In the genomic region with DNA sequence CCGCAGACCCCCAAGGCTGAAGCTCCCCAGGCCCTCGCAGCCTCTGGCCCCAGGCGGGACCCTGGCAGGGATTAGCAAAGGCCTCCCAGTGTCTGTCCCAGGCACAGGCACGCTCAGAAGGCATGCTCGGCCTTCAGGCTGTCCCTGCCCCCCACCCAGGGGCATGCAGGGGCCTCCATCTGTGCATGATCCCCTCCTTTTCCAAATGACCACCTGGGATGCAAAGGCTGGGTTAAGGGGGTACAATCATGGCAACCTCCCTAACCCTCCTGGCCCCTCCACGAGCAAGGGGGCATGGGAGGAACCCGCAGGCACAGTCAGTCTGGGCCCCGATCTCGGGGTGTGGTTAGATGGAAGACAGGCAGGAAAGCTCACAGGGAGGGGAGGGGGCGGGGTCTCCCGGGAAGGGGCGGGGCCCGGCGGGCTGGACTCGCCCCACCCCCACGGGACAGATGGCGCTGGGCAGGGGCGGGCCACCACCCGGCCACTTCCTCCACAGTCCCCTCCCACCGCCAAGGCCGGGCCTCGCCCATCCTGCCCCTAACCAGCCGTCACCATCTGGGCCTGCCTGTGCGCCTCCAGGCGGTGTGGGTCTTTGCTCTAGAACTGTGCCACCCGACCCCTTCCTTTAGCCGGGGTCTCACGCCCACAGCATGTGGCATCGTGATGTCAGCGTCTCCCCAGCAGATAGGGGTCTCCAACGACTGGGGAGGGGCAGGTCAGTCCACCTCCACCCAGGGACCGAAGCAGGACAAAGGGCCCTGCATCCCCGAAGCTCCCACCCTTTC, we compare ENCODE assay signal across 8 cellular contexts. TPM values are rescaled to one million over a fixed set of nuclear protein-coding genes. Genes with fewer than 3 reads are reported as not detected.
DNase-seq lines count a peak whose midpoint lies in the region; ATAC-seq and TF ChIP-seq lines count a peak whose summit lies in the region.

No MANE protein-coding gene starts in this region.

- ATAC-seq in GM19035 (IDR thresholded peaks at IDR 0.05; ENCODE audit: unreplicated experiment): peak; percentile 60
- ATAC-seq in heart right ventricle: peak; percentile 79 to 89 (median 84)
- ATAC-seq in GM19328 (IDR thresholded peaks at IDR 0.05; ENCODE audit: unreplicated experiment): no peak

- WGBS in adipose tissue, 3 donors: 15 to 24% (median 19%) methylated on average over 24 to 33 of the region's 33 CpGs
- WGBS in heart right ventricle, 2 donors: 17 to 20% methylated on average over 30 to 32 of the region's 33 CpGs

- H3K9ac ChIP-seq in rectal smooth muscle tissue (ENCODE audit: low read length): peak overlapping the region; percentile 59

- no peaks in the 10 kb centered on the region for H3K9me3 ChIP-seq in heart right ventricle

- H3K36me3 ChIP-seq in heart right ventricle (peaks cover 0 to 6% (median 0%) of the 10 kb centered on the region in 9 donors), rectal smooth muscle tissue (ENCODE audit: control insufficient read depth, insufficient read depth, low read length) (no peaks in the 10 kb centered on the region)

- peaks cover 26 to 85% (median 68%) of the 10 kb centered on the region in 9 donors for H3K4me1 ChIP-seq in heart right ventricle
- H3K4me1 ChIP-seq in rectal smooth muscle tissue (ENCODE audit: control insufficient read depth, insufficient read depth, low read length): peaks cover 14% of the 10 kb centered on the region

- intact Hi-C loops in heart right ventricle (cut with DNase I): no loop called here

- peak overlapping the region; percentile 21 for H3K27ac ChIP-seq in adipose tissue (ENCODE audit: low read depth, low read length)
- peak overlapping the region; percentile 70 to 97 (median 94) for H3K27ac ChIP-seq in heart right ventricle
- peak overlapping the region; percentile 73 for H3K27ac ChIP-seq in rectal smooth muscle tissue (ENCODE audit: low read depth, low read length)

- no peaks in the 10 kb centered on the region for H3K27me3 ChIP-seq in heart right ventricle
- H3K27me3 ChIP-seq in rectal smooth muscle tissue (ENCODE audit: control insufficient read depth, insufficient read depth, low read length): no peaks in the 10 kb centered on the region

- no peak for TF ChIP-seq CTCF in AG09319 (IDR thresholded peaks at IDR 0.05; ENCODE audit: low read depth, low read length)
- TF ChIP-seq CTCF in heart right ventricle (IDR thresholded peaks at IDR 0.05): peak in 1 of 9 donors; percentile 21

- H3K4me3 ChIP-seq in heart right ventricle (peak overlapping the region in 9 of 10 donors; percentile 44 to 67 (median 59)), rectal smooth muscle tissue (ENCODE audit: low read length) (peak overlapping the region; percentile 69)

- DNase-seq in AG09319 (ENCODE audit: extremely low read depth, low read depth) (peak; percentile 75), HT1080 (ENCODE audit: low read depth) (peak; percentile 81), SKM-1 (lab: John Stamatoyannopoulos, UW; ENCODE audit: unreplicated experiment) (peak; percentile 76), heart right ventricle (peak; percentile 92 to 95)

RNA-seq across cellular contexts. Expression of a gene that starts 7.0 kb away (rescaled TPM):
- total RNA-seq in HT1080 (2014; rRNA removed; shearing (Covaris generic)): 12.5 and 14.4 TPM in 2 replicates
- polyA plus RNA-seq in HT1080 (2015; cell fraction: cytosol; rRNA removed): 21.2 and 21.7 TPM in 2 replicates
- polyA plus RNA-seq in HT1080 (2015; cell fraction: nucleus; rRNA removed): 57.3 and 181 TPM in 2 replicates
- 10 to 100 TPM; 11.0 to 29.2 (median 23.5) TPM for polyA plus RNA-seq in adipose tissue
- total RNA-seq in heart right ventricle: 10 to 100 TPM; 13.1 to 20.1 (median 16.5) TPM
- polyA plus RNA-seq in heart right ventricle: 10 to 100 TPM; 13.1 to 20.6 TPM

RNA-seq across cellular contexts. Expression of a gene that starts 8.1 kb away (rescaled TPM):
- total RNA-seq in HT1080 (2014; rRNA removed; shearing (Covaris generic)): 12.1 and 20.2 TPM in 2 replicates
- 36.7 and 39.5 TPM in 2 replicates for polyA plus RNA-seq in HT1080 (2015; cell fraction: cytosol; rRNA removed)
- 23.1 and 25.5 TPM in 2 replicates for polyA plus RNA-seq in HT1080 (2015; cell fraction: nucleus; rRNA removed)
- 10 to 100 TPM in 1 of 3 donors, 1 to 10 TPM in 2; 3.7 to 14.4 (median 9.8) TPM for polyA plus RNA-seq in adipose tissue
- total RNA-seq in heart right ventricle: 10 to 100 TPM in 4 of 10 donors, 1 to 10 TPM in 6; 5.0 to 13.4 (median 7.6) TPM
- 1 to 10 TPM; 4.0 to 8.6 TPM for polyA plus RNA-seq in heart right ventricle

RNA-seq across cellular contexts. Expression of a gene that starts 30.1 kb away (rescaled TPM):
- 216 and 229 TPM in 2 replicates for total RNA-seq in HT1080 (2014; rRNA removed; shearing (Covaris generic))
- polyA plus RNA-seq in HT1080 (2015; cell fraction: cytosol; rRNA removed): 105 and 124 TPM in 2 replicates
- polyA plus RNA-seq in HT1080 (2015; cell fraction: nucleus; rRNA removed): 80.3 and 83.3 TPM in 2 replicates
- 10 to 100 TPM; 46.1 to 92.9 (median 59.2) TPM for polyA plus RNA-seq in adipose tissue
- total RNA-seq in heart right ventricle: 10 to 100 TPM; 45.1 to 68.0 (median 57.0) TPM
- 100 to 1,000 TPM in 1 of 2 donors, 10 to 100 TPM in 1; 93.6 to 185 TPM for polyA plus RNA-seq in heart right ventricle

RNA-seq across cellular contexts. Expression of a gene that starts 43.2 kb away (rescaled TPM):
- 6.1 and 9.8 TPM in 2 replicates for total RNA-seq in HT1080 (2014; rRNA removed; shearing (Covaris generic))
- 14.7 and 15.5 TPM in 2 replicates for polyA plus RNA-seq in HT1080 (2015; cell fraction: cytosol; rRNA removed)
- 27.4 and 30.1 TPM in 2 replicates for polyA plus RNA-seq in HT1080 (2015; cell fraction: nucleus; rRNA removed)
- polyA plus RNA-seq in adipose tissue: 1 to 10 TPM in 1 of 3 donors, under 1 TPM in 2; 0.33 to 1.8 (median 0.80) TPM
- 1 to 10 TPM in 2 of 10 donors, under 1 TPM in 8; 0.13 to 3.4 (median 0.48) TPM for total RNA-seq in heart right ventricle
- polyA plus RNA-seq in heart right ventricle: 1 to 10 TPM in 1 of 2 donors, under 1 TPM in 1; 0.80 to 1.3 TPM

RNA-seq across cellular contexts. Expression of a gene that starts 50.0 kb away (rescaled TPM):
- total RNA-seq in HT1080 (2014; rRNA removed; shearing (Covaris generic)): 10.1 and 15.8 TPM in 2 replicates
- polyA plus RNA-seq in HT1080 (2015; cell fraction: cytosol; rRNA removed): 8.4 and 11.2 TPM in 2 replicates
- 6.6 and 7.1 TPM in 2 replicates for polyA plus RNA-seq in HT1080 (2015; cell fraction: nucleus; rRNA removed)
- polyA plus RNA-seq in adipose tissue (1 to 10 TPM; 2.2 to 4.2 (median 4.2) TPM), heart right ventricle (1 to 10 TPM; 2.0 to 4.3 TPM)
- total RNA-seq in heart right ventricle: 1 to 10 TPM in 9 of 10 donors, under 1 TPM in 1; 0.94 to 3.2 (median 1.4) TPM

Comparison
In these comparisons a context has a peak if more than half of its experiments do, and no peak if none do; other contexts are left out.
1. H3K27ac ChIP-seq: peak in every context shown above with its lines; median percentile 94 in heart right ventricle; 73 in rectal smooth muscle tissue; 21 in adipose tissue.